ENCODE assay signal across 31 cellular contexts in the genomic region with DNA sequence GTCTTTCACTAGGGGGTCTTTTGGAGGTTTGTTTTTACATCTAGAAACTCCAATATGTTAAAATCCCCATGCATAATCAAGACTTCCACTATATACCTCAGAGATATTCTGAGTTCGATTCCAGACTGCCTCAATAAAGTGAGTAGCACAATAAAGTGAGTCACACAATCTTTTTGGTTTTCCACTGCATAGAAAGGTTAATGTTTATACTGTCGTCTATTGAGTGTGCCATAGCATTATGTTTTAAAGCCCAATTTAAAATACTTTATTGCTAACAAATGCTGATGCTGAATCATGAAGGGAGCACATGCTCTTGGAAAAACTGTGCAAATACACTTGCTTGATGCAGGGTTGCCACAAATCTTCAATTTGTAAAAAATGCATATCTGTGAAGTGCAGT.
"Had no signal": no experiment of that assay in that cellular context is flagged by ENCODE, and none has a peak within 500 bp of the region (broad histone marks: within the 10 kb centered on the region; RNA-seq: fewer than 3 reads in every experiment).

No MANE protein-coding gene starts in this region.

- H3K9me3 ChIP-seq: esophagus squamous epithelium had no signal

- H3K4me1 ChIP-seq: esophagus squamous epithelium, gastroesophageal sphincter, heart right ventricle had no signal

- DNase-seq: activated CD4-positive, alpha-beta memory T cell treated with anti-CD3 and anti-CD28 coated beads, Interleukin-2, amount 10 ng/mL, durations not matched to agents 7 days and 5 days; activated CD4-positive, alpha-beta T cell treated with anti-CD3 and anti-CD28 coated beads for 1 hour; activated CD4-positive, alpha-beta T cell treated with anti-CD3 and anti-CD28 coated beads for 4 hours; activated CD4-positive, alpha-beta T cell treated with anti-CD3 and anti-CD28 coated beads, Interleukin-2, amount 10 ng/mL, durations not matched to agents 7 days and 5 days; activated CD4-positive, alpha-beta T cell treated with anti-CD3 and anti-CD28 coated beads, Interleukin-2, amount 50 U/mL, for 4 hours; activated gamma-delta T cell; activated naive CD4-positive, alpha-beta T cell; activated naive CD4-positive, alpha-beta T cell treated with anti-CD3 and anti-CD28 coated beads, Interleukin-2, amount 50 U/mL, for 16 hours; activated T-cell treated with anti-CD3 and anti-CD28 coated beads, Interleukin-2, amount 50 U/mL, for 4 hours; amniotic stem cell; anterior cingulate cortex; brain microvascular endothelial cell; cortex of kidney; dermis blood vessel endothelial cell; effector CD4-positive, alpha-beta T cell; effector memory CD8-positive, alpha-beta T cell; esophagus squamous epithelium; foreskin melanocyte; heart right ventricle; T-helper 2 cell had no signal

- H3K4me1 Mint-ChIP-seq: activated CD4-positive, alpha-beta memory T cell treated with anti-CD3 and anti-CD28 coated beads, Interleukin-2, amount 10 ng/mL, durations not matched to agents 7 days and 5 days; activated CD4-positive, alpha-beta T cell treated with anti-CD3 and anti-CD28 coated beads, Interleukin-2, amount 10 ng/mL, durations not matched to agents 7 days and 5 days; central memory CD8-positive, alpha-beta T cell; WTC11 had no signal

- H3K4me3 Mint-ChIP-seq: activated CD4-positive, alpha-beta memory T cell treated with anti-CD3 and anti-CD28 coated beads, Interleukin-2, amount 10 ng/mL, durations not matched to agents 7 days and 5 days; activated CD4-positive, alpha-beta T cell treated with anti-CD3 and anti-CD28 coated beads, Interleukin-2, amount 10 ng/mL, durations not matched to agents 7 days and 5 days; activated naive CD8-positive, alpha-beta T cell; activated T-cell treated with anti-CD3 and anti-CD28 coated beads, Interleukin-2, amount 50 U/mL, for 4 hours; activated T-helper 1 cell treated with anti-CD3 and anti-CD28 coated beads, Interleukin-12 subunit alpha, Interleukin-12 subunit beta, Interleukin-2, Interleukin-4 antibody, amounts not matched to agents 30 ng/mL and 10 ng/mL and 1 ng/mL, durations not matched to agents 14 hours and 24 hours and 36 hours; central memory CD8-positive, alpha-beta T cell; effector memory CD8-positive, alpha-beta T cell; WTC11 had no signal

- H3K27me3 Mint-ChIP-seq: activated CD4-positive, alpha-beta memory T cell treated with anti-CD3 and anti-CD28 coated beads, Interleukin-2, amount 10 ng/mL, durations not matched to agents 7 days and 5 days; activated CD4-positive, alpha-beta T cell treated with anti-CD3 and anti-CD28 coated beads, Interleukin-2, amount 10 ng/mL, durations not matched to agents 7 days and 5 days; central memory CD8-positive, alpha-beta T cell; effector memory CD8-positive, alpha-beta T cell had no signal

- ATAC-seq: activated T-cell treated with anti-CD3 and anti-CD28 coated beads, Interleukin-2, amount 50 U/mL, for 4 hours; effector memory CD8-positive, alpha-beta T cell; gastroesophageal sphincter; heart right ventricle; WTC11 had no signal

- H3K27ac Mint-ChIP-seq: activated CD4-positive, alpha-beta memory T cell treated with anti-CD3 and anti-CD28 coated beads, Interleukin-2, amount 10 ng/mL, durations not matched to agents 7 days and 5 days; activated CD4-positive, alpha-beta T cell treated with anti-CD3 and anti-CD28 coated beads, Interleukin-2, amount 10 ng/mL, durations not matched to agents 7 days and 5 days; activated naive CD8-positive, alpha-beta T cell; activated T-helper 1 cell treated with anti-CD3 and anti-CD28 coated beads, Interleukin-12 subunit alpha, Interleukin-12 subunit beta, Interleukin-2, Interleukin-4 antibody, amounts not matched to agents 30 ng/mL and 10 ng/mL and 1 ng/mL, durations not matched to agents 14 hours and 24 hours and 36 hours; effector memory CD8-positive, alpha-beta T cell; WTC11 had no signal

- H3K9me3 Mint-ChIP-seq: activated CD4-positive, alpha-beta T cell treated with anti-CD3 and anti-CD28 coated beads, Interleukin-2, amount 10 ng/mL, durations not matched to agents 7 days and 5 days had no signal

- H3K36me3 Mint-ChIP-seq: activated naive CD8-positive, alpha-beta T cell had no signal

- H3K4me2 ChIP-seq: hepatocyte had no signal

- H3K27ac ChIP-seq: brain microvascular endothelial cell, epithelial cell of prostate, esophagus squamous epithelium, gastroesophageal sphincter, heart right ventricle, hepatocyte, VCaP had no signal

- H3K4me3 ChIP-seq: esophagus squamous epithelium, gastroesophageal sphincter, heart right ventricle, hepatocyte had no signal

- FAIRE-seq: astrocyte, bronchial epithelial cell, TTC549 had no signal
